In genomic region chr6:90922323-90922722, GRCh38 we compare ENCODE assay signal across 29 cellular contexts.
"Had no signal": no experiment of that assay in that cellular context is flagged by ENCODE, and none has a peak within 500 bp of the region (broad histone marks: within the 10 kb centered on the region; RNA-seq: fewer than 3 reads in every experiment).

No MANE protein-coding gene starts in this region.

- H3K4me2 ChIP-seq: neural progenitor cell, smooth muscle cell had no signal

- H3K36me3 ChIP-seq: ovary, spleen, suprapubic skin, tibial artery, transverse colon, upper lobe of right lung, uterus had no signal

- H3K79me2 ChIP-seq: parathyroid adenoma had no signal

- ATAC-seq: naive thymus-derived CD4-positive, alpha-beta T cell; natural killer cell; psoas muscle; right cardiac atrium; sciatic nerve; stimulated activated memory B cell treated with anti-CD40 and anti-IgM and Interleukin-4, amounts not matched to agents 10 μg/mL and 1 μg/mL and 100 μg/mL, for 72 hours; stimulated activated naive CD8-positive, alpha-beta T cell treated with anti-CD3 and anti-CD28 coated beads, Interleukin-15, amount 100 ng/mL, for 72 hours; stimulated activated naive CD8-positive, alpha-beta T cell treated with anti-CD3 and anti-CD28 coated beads, Interleukin-15, Interleukin-2, amounts not matched to agents 100 U/mL and 50 U/mL, for 24 hours; upper lobe of right lung had no signal

- H3K27ac ChIP-seq: neural progenitor cell, ovary, parathyroid adenoma, psoas muscle, skin epidermis, spleen, suprapubic skin, testis, tibial artery, transverse colon, upper lobe of right lung, uterus had no signal

- H2AFZ ChIP-seq: neural progenitor cell, parathyroid adenoma had no signal

- H3K9ac ChIP-seq: neural progenitor cell, parathyroid adenoma had no signal

- H3K4me3 ChIP-seq: neural progenitor cell, ovary, psoas muscle, skin epidermis, smooth muscle cell, spleen, suprapubic skin, testis, tibial artery, transverse colon, upper lobe of right lung, uterus had no signal

- H3K27me3 ChIP-seq: neural progenitor cell, ovary, spleen, suprapubic skin, testis, tibial artery, transverse colon, upper lobe of right lung had no signal

- H3K9me3 ChIP-seq: ovary, psoas muscle, spleen, suprapubic skin, testis, tibial artery, transverse colon, upper lobe of right lung, uterus had no signal

- H3K4me1 ChIP-seq: neural progenitor cell, parathyroid adenoma, psoas muscle, suprapubic skin, testis, tibial artery, transverse colon, upper lobe of right lung, uterus had no signal

- DNase-seq: naive thymus-derived CD4-positive, alpha-beta T cell; natural killer cell; occipital lobe; ovary; posterior cingulate gyrus; psoas muscle; right cardiac atrium; spleen; stimulated activated CD4-positive, alpha-beta T cell treated with anti-CD3 and anti-CD28 coated beads, Interleukin-12 subunit alpha, Interleukin-12 subunit beta, amount 100 ng/mL, for 4 hours; stimulated activated CD4-positive, alpha-beta T cell treated with anti-CD3 and anti-CD28 coated beads, Interleukin-1b, Interleukin-23, amount 100 ng/mL, for 48 hours; stimulated activated CD4-positive, alpha-beta T cell treated with anti-CD3 and anti-CD28 coated beads, Interleukin-4, amount 100 ng/mL, for 1 hour; stimulated activated CD4-positive, alpha-beta T cell treated with anti-CD3 and anti-CD28 coated beads, Interleukin-4, amount 100 ng/mL, for 4 hours; stimulated activated CD8-positive, alpha-beta memory T cell treated with anti-CD3 and anti-CD28 coated beads, Interleukin-4, amount 100 ng/mL, for 48 hours; stimulated activated naive CD4-positive, alpha-beta T cell; stimulated activated naive CD8-positive, alpha-beta T cell treated with anti-CD3 and anti-CD28 coated beads, Interleukin-15, amount 100 ng/mL, for 72 hours; stimulated activated naive CD8-positive, alpha-beta T cell treated with anti-CD3 and anti-CD28 coated beads, Interleukin-15, Interleukin-2, amounts not matched to agents 100 U/mL and 50 U/mL, for 24 hours; substantia nigra; testis; tibial artery; transverse colon; upper lobe of right lung; uterus had no signal
